Comparison of ENCODE assay signal across 15 cellular contexts in genomic region chr10:113983552-113983951, GRCh38.
DNase-seq lines count a peak whose midpoint lies in the region; ATAC-seq and TF ChIP-seq lines count a peak whose summit lies in the region.
"Had no signal": no experiment of that assay in that cellular context is flagged by ENCODE, and none has a peak within 500 bp of the region (broad histone marks: within the 10 kb centered on the region; RNA-seq: fewer than 3 reads in every experiment).

No MANE protein-coding gene starts in this region.

- no peak overlapping the region for H4K5ac ChIP-seq in H9 (ENCODE audit: insufficient read length, low read depth, low read length)

- H3K27me3 Mint-ChIP-seq in activated naive CD8-positive, alpha-beta T cell treated with anti-CD3 and anti-CD28 coated beads, Interleukin-2, amount 10 ng/mL, durations not matched to agents 7 days and 5 days = peaks cover 44% of the 10 kb centered on the region
- peaks cover 39% of the 10 kb centered on the region for H3K27me3 Mint-ChIP-seq in activated naive CD8-positive, alpha-beta T cell treated with anti-CD3 and anti-CD28 coated beads, Interleukin-2, amount 50 U/mL, for 24 hours
- H3K27me3 Mint-ChIP-seq in T-cell = peaks cover 0 to 1% of the 10 kb centered on the region in 2 donors
- H3K27me3 Mint-ChIP-seq in type B pancreatic cell = no peaks in the 10 kb centered on the region
- H3K27me3 Mint-ChIP-seq in H9 (ENCODE audit: low read depth) = no peaks in the 10 kb centered on the region; the same call in 1 of the 2 replicates
- H3K27me3 Mint-ChIP-seq: naive B cell had no signal

- H3K56ac ChIP-seq in H9 (ENCODE audit: insufficient read length, low read depth, low read length) = no peak overlapping the region

- no peaks in the 10 kb centered on the region for H3K79me1 ChIP-seq in H9 (ENCODE audit: insufficient read depth, low read depth, low read length, poor library complexity, severe bottlenecking)

- no peaks in the 10 kb centered on the region for H3K79me2 ChIP-seq in H9 (ENCODE audit: insufficient read depth, low read length)

- no peak overlapping the region for H3K23ac ChIP-seq in H9 (ENCODE audit: insufficient read length, low read depth, low read length)

- H2BK5ac ChIP-seq in H9 (ENCODE audit: insufficient read length, low read length) = no peak overlapping the region

- no peak overlapping the region for H2AFZ ChIP-seq in H9 (ENCODE audit: low read length)

- DNase-seq in activated naive CD8-positive, alpha-beta T cell treated with anti-CD3 and anti-CD28 coated beads, Interleukin-2, amount 10 ng/mL, durations not matched to agents 7 days and 5 days = peak; percentile 39
- no peak for DNase-seq in activated naive CD8-positive, alpha-beta T cell treated with anti-CD3 and anti-CD28 coated beads, Interleukin-2, amount 50 U/mL, for 24 hours
- DNase-seq in T-cell (peak in 5 of 34 experiments; percentile 6 to 22 (median 7)), type B pancreatic cell (ENCODE audit: extremely low spot score, unreplicated experiment) (no peak), H9 (no peak), inferior parietal cortex (ENCODE audit: extremely low spot score) (no peak)
- DNase-seq: activated CD4-positive, alpha-beta T cell treated with anti-CD3 and anti-CD28 coated beads for 36 hours; H7; naive B cell; NCI-H1694; sigmoid colon; tibial artery had no signal

- H3K4me3 Mint-ChIP-seq in activated naive CD8-positive, alpha-beta T cell treated with anti-CD3 and anti-CD28 coated beads, Interleukin-2, amount 10 ng/mL, durations not matched to agents 7 days and 5 days = peak overlapping the region; percentile 50
- no peak overlapping the region for H3K4me3 Mint-ChIP-seq in activated naive CD8-positive, alpha-beta T cell treated with anti-CD3 and anti-CD28 coated beads, Interleukin-2, amount 50 U/mL, for 24 hours
- peak overlapping the region in 1 of 3 donors; percentile 44 for H3K4me3 Mint-ChIP-seq in T-cell
- H3K4me3 Mint-ChIP-seq in type B pancreatic cell = no peak overlapping the region
- no peak overlapping the region for H3K4me3 Mint-ChIP-seq in H9
- H3K4me3 Mint-ChIP-seq: activated CD4-positive, alpha-beta T cell treated with anti-CD3 and anti-CD28 coated beads for 36 hours; activated naive CD4-positive, alpha-beta T cell treated with anti-CD3 and anti-CD28 coated beads, Interleukin-2, amount 50 U/mL, for 24 hours had no signal

- H2BK20ac ChIP-seq in H9 (ENCODE audit: low read depth, low read length, poor library complexity, severe bottlenecking) = no peak overlapping the region

- H3K27me3 ChIP-seq in H9 (ENCODE audit: insufficient read depth, low read length) = no peaks in the 10 kb centered on the region; the same call in 1 of the 2 replicates
- H3K27me3 ChIP-seq: sigmoid colon, tibial artery had no signal

- no peak overlapping the region for H2BK15ac ChIP-seq in H9 (ENCODE audit: low read depth, low read length)

- POLR2A ChIA-PET in activated naive CD8-positive, alpha-beta T cell treated with anti-CD3 and anti-CD28 coated beads, Interleukin-2, amount 10 ng/mL, durations not matched to agents 7 days and 5 days (lab: Charles Lee) = interaction anchor here (0.9 to 2.5 kb wide), 3 partner anchors 14 to 132 kb away, joined by 3 to 13 read pairs (median 3); no protein-coding TSS in a partner anchor
- POLR2A ChIA-PET in T-cell (lab: Charles Lee) = interaction anchor here in 1 of 2 donors (0.6 kb wide), 1 partner anchor 35 kb away, joined by 4 read pairs; no protein-coding TSS in a partner anchor

- H3K9me3 ChIP-seq in H9 (ENCODE audit: control insufficient read depth, low read depth, low read length) = no peaks in the 10 kb centered on the region
- H3K9me3 ChIP-seq: sigmoid colon, tibial artery had no signal

- no peaks in the 10 kb centered on the region for H4K20me1 ChIP-seq in H9 (ENCODE audit: control insufficient read depth, insufficient read depth, insufficient read length)

- ATAC-seq in activated naive CD8-positive, alpha-beta T cell treated with anti-CD3 and anti-CD28 coated beads, Interleukin-2, amount 10 ng/mL, durations not matched to agents 7 days and 5 days (ENCODE audit: low read depth) = peak; percentile 91
- no peak for ATAC-seq in activated naive CD8-positive, alpha-beta T cell treated with anti-CD3 and anti-CD28 coated beads, Interleukin-2, amount 50 U/mL, for 24 hours
- peak; percentile 42 for ATAC-seq in HG02798 (IDR thresholded peaks at IDR 0.05; ENCODE audit: poor library complexity, unreplicated experiment)
- ATAC-seq in T-cell (replicated peaks in 1 of 4) = peak; percentile 65 to 80 (median 76)
- no peak for ATAC-seq in HG02884 (IDR thresholded peaks at IDR 0.05; ENCODE audit: unreplicated experiment)
- ATAC-seq: activated CD4-positive, alpha-beta T cell treated with anti-CD3 and anti-CD28 coated beads for 36 hours had no signal

- CTCF ChIA-PET in T-cell (lab: Charles Lee) = no interaction called here

- H3T11ph ChIP-seq in H9 (ENCODE audit: low read length) = no peak overlapping the region

- H2BK120ac ChIP-seq in H9 (ENCODE audit: low read depth, low read length, poor library complexity, severe bottlenecking) = no peak overlapping the region

- H3K27ac ChIP-seq in H9 (ENCODE audit: insufficient read length, low read depth, low read length) = no peak overlapping the region
- H3K27ac ChIP-seq: sigmoid colon, tibial artery had no signal

- no peak overlapping the region for H3K14ac ChIP-seq in H9 (ENCODE audit: insufficient read depth, low read length)

- peaks cover 6% of the 10 kb centered on the region for H3K4me1 Mint-ChIP-seq in activated naive CD8-positive, alpha-beta T cell treated with anti-CD3 and anti-CD28 coated beads, Interleukin-2, amount 10 ng/mL, durations not matched to agents 7 days and 5 days
- peaks cover 7% of the 10 kb centered on the region for H3K4me1 Mint-ChIP-seq in activated naive CD8-positive, alpha-beta T cell treated with anti-CD3 and anti-CD28 coated beads, Interleukin-2, amount 50 U/mL, for 24 hours
- H3K4me1 Mint-ChIP-seq in T-cell (peaks cover 13 to 17% (median 14%) of the 10 kb centered on the region in 3 donors), type B pancreatic cell (ENCODE audit: unreplicated experiment) (peaks cover 9% of the 10 kb centered on the region), H9 (peaks cover 10 to 18% of the 10 kb centered on the region in 2 experiments)

- no peak overlapping the region for H4K8ac ChIP-seq in H9 (replicated peaks; ENCODE audit: insufficient read length, low read depth, low read length)

- no peak overlapping the region for H3K9ac ChIP-seq in H9 (ENCODE audit: extremely low read depth, insufficient read length, low read length)

- H3K4me1 ChIP-seq in H9 (ENCODE audit: insufficient read depth, low read length) = 0 out of 2 replicates have a peak, but pooled peaks cover 2% of the 10 kb centered on the region
- H3K4me1 ChIP-seq: sigmoid colon had no signal

- WGBS in H9 (ENCODE audit: extremely low coverage, insufficient read length, low lambda C conversion rate) = no CpG with 5 or more reads among the region's 3 CpGs

- H3K4me2 ChIP-seq in H9 (ENCODE audit: insufficient read depth, insufficient read length, low read length) = no peak overlapping the region

- no peak overlapping the region for H3K18ac ChIP-seq in H9 (ENCODE audit: insufficient read length, low read depth, low read length)

- peaks cover 21% of the 10 kb centered on the region for H3K9me3 Mint-ChIP-seq in activated naive CD8-positive, alpha-beta T cell treated with anti-CD3 and anti-CD28 coated beads, Interleukin-2, amount 10 ng/mL, durations not matched to agents 7 days and 5 days
- H3K9me3 Mint-ChIP-seq in activated naive CD8-positive, alpha-beta T cell treated with anti-CD3 and anti-CD28 coated beads, Interleukin-2, amount 50 U/mL, for 24 hours = peaks cover 23% of the 10 kb centered on the region
- H3K9me3 Mint-ChIP-seq in T-cell = peaks cover 4 to 14% (median 5%) of the 10 kb centered on the region in 3 donors
- peaks cover 19% of the 10 kb centered on the region for H3K9me3 Mint-ChIP-seq in type B pancreatic cell
- H3K9me3 Mint-ChIP-seq in H9 = no peaks in the 10 kb centered on the region; a peak in 1 of 5 replicates

- no peak overlapping the region for H2AK5ac ChIP-seq in H9 (ENCODE audit: insufficient read length, low read length)

- TF ChIP-seq CTCF in type B pancreatic cell (conservative IDR thresholded peaks at IDR 0.05) (no peak), H9 (conservative IDR thresholded peaks at IDR 0.05) (no peak)

- no peaks in the 10 kb centered on the region for H3K23me2 ChIP-seq in H9 (ENCODE audit: insufficient read length, low read depth, low read length, poor library complexity, severe bottlenecking)

- H3K36me3 Mint-ChIP-seq in activated naive CD8-positive, alpha-beta T cell treated with anti-CD3 and anti-CD28 coated beads, Interleukin-2, amount 10 ng/mL, durations not matched to agents 7 days and 5 days = peaks cover 15% of the 10 kb centered on the region
- H3K36me3 Mint-ChIP-seq in activated naive CD8-positive, alpha-beta T cell treated with anti-CD3 and anti-CD28 coated beads, Interleukin-2, amount 50 U/mL, for 24 hours (ENCODE audit: low read depth) = no peaks in the 10 kb centered on the region
- H3K36me3 Mint-ChIP-seq in T-cell (no peaks in the 10 kb centered on the region), type B pancreatic cell (no peaks in the 10 kb centered on the region), H9 (ENCODE audit: insufficient read depth in 1 of 3, low read depth in 3 of 3) (no peaks in the 10 kb centered on the region; a peak in 1 of 7 replicates)

- H3K4ac ChIP-seq in H9 (ENCODE audit: low read depth, low read length) = no peak overlapping the region

- H4K91ac ChIP-seq in H9 (ENCODE audit: insufficient read length, low read depth, low read length) = no peak overlapping the region

- H2BK12ac ChIP-seq in H9 (ENCODE audit: insufficient read length, low read depth, low read length) = no peak overlapping the region

- peak overlapping the region; percentile 73 for H3K27ac Mint-ChIP-seq in activated naive CD8-positive, alpha-beta T cell treated with anti-CD3 and anti-CD28 coated beads, Interleukin-2, amount 10 ng/mL, durations not matched to agents 7 days and 5 days
- H3K27ac Mint-ChIP-seq in activated naive CD8-positive, alpha-beta T cell treated with anti-CD3 and anti-CD28 coated beads, Interleukin-2, amount 50 U/mL, for 24 hours = no peak overlapping the region
- H3K27ac Mint-ChIP-seq in T-cell (peak overlapping the region in 1 of 2 donors; percentile 29), type B pancreatic cell (peak overlapping the region; percentile 64), H9 (no peak overlapping the region)
- H3K27ac Mint-ChIP-seq: activated CD4-positive, alpha-beta T cell treated with anti-CD3 and anti-CD28 coated beads for 36 hours; activated naive CD4-positive, alpha-beta T cell treated with anti-CD3 and anti-CD28 coated beads, Interleukin-2, amount 50 U/mL, for 24 hours had no signal

Comparison
In these comparisons a context has a peak if more than half of its experiments do, and no peak if none do; other contexts are left out.
1. ATAC-seq: peak in activated naive CD8-positive, alpha-beta T cell treated with anti-CD3 and anti-CD28 coated beads, Interleukin-2, amount 10 ng/mL, durations not matched to agents 7 days and 5 days (single experiment), HG02798 (single experiment) and T-cell (4 of 4); none in activated naive CD8-positive, alpha-beta T cell treated with anti-CD3 and anti-CD28 coated beads, Interleukin-2, amount 50 U/mL, for 24 hours (single experiment) and HG02884 (single experiment).
2. H3K27ac Mint-ChIP-seq: peak in activated naive CD8-positive, alpha-beta T cell treated with anti-CD3 and anti-CD28 coated beads, Interleukin-2, amount 10 ng/mL, durations not matched to agents 7 days and 5 days (single experiment) and type B pancreatic cell (single experiment); none in activated naive CD8-positive, alpha-beta T cell treated with anti-CD3 and anti-CD28 coated beads, Interleukin-2, amount 50 U/mL, for 24 hours (single experiment) and H9 (0 of 3).